21 cellular contexts compared by ENCODE assay signal in the genomic region with DNA sequence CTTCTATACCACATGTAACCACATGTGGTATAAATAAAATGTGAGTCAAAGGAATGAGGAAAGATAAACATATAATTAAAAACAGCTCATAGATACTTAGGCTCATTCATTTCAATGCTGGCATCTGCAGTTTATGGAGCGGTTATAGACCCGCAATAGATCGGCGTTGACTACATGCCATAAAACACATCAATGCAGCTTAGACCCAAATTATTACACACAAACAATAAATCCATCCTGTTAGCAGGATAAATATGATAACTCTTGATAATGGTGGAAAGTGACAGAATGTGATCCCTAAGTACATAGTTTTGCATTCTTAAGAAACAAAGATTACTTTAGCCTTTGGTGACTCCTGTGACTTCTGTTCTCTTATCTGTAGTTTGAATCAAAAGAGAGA.
"Had no signal": no experiment of that assay in that cellular context is flagged by ENCODE, and none has a peak within 500 bp of the region (broad histone marks: within the 10 kb centered on the region; RNA-seq: fewer than 3 reads in every experiment).

No MANE protein-coding gene starts in this region.

- ATAC-seq: activated T-cell treated with anti-CD3 and anti-CD28 coated beads, Interleukin-2, amount 50 U/mL, for 4 hours; effector memory CD8-positive, alpha-beta T cell; esophagus mucosa; gastroesophageal sphincter; natural killer cell treated with Interleukin-12 subunit alpha and Interleukin-12 subunit beta and Interleukin-15 and Interleukin-18, amount 100 ng/mL, for 72 hours had no signal

- H3K4me1 ChIP-seq: breast epithelium, gastroesophageal sphincter, prostate gland, upper lobe of left lung had no signal

- H3K9me3 ChIP-seq: breast epithelium, gastroesophageal sphincter, prostate gland, upper lobe of left lung had no signal

- H3K27ac ChIP-seq: breast epithelium, gastroesophageal sphincter, prostate gland, upper lobe of left lung had no signal

- H3K27me3 ChIP-seq: upper lobe of left lung had no signal

- H3K36me3 ChIP-seq: breast epithelium, gastroesophageal sphincter, prostate gland, upper lobe of left lung had no signal

- DNase-seq: activated CD8-positive, alpha-beta memory T cell treated with anti-CD3 and anti-CD28 coated beads for 24 hours; activated CD8-positive, alpha-beta memory T cell treated with anti-CD3 and anti-CD28 coated beads, Interleukin-2, amount 50 U/mL, for 4 hours; activated naive CD4-positive, alpha-beta T cell treated with Interleukin-2 at 50 U/mL for 16 hours; activated naive CD8-positive, alpha-beta T cell treated with anti-CD3 and anti-CD28 coated beads for 36 hours; activated T-cell treated with anti-CD3 and anti-CD28 coated beads, Interleukin-2, amount 50 U/mL, for 4 hours; amniotic stem cell; effector memory CD8-positive, alpha-beta T cell; head of caudate nucleus; midbrain; stimulated activated CD4-positive, alpha-beta T cell treated with anti-CD3 and anti-CD28 coated beads, Interleukin-4, amount 100 ng/mL, for 24 hours; stimulated activated naive CD4-positive, alpha-beta T cell treated with Interleukin-2 at 50 U/mL for 16 hours; T-helper 9 cell; upper lobe of left lung had no signal

- H3K4me3 ChIP-seq: breast epithelium, gastroesophageal sphincter, prostate gland, upper lobe of left lung had no signal

- FAIRE-seq: colon, endothelial cell of umbilical vein, islet of Langerhans had no signal
